In genomic region chr6:33288141-33288941, GRCh38 we compare ENCODE assay signal across 7 cellular contexts. TPM values are rescaled to one million over a fixed set of nuclear protein-coding genes. Genes with fewer than 3 reads are reported as not detected.
DNase-seq lines count a peak whose midpoint lies in the region; ATAC-seq and TF ChIP-seq lines count a peak whose summit lies in the region.

No MANE protein-coding gene starts in this region.

- H3K27me3 ChIP-seq in HCT116 (ENCODE audit: insufficient read depth, low read length) = no peaks in the 10 kb centered on the region

- no peaks in the 10 kb centered on the region for H3K9me2 ChIP-seq in HCT116 (ENCODE audit: insufficient read depth)

- H3K9ac ChIP-seq in HCT116 (ENCODE audit: low read length) = peak overlapping the region; percentile 90

- H3K9me3 ChIP-seq in HCT116 (ENCODE audit: control insufficient read depth in 1 of 2, insufficient read depth in 1 of 2, low read depth in 1 of 2, low read length in 2 of 2) = no peaks in the 10 kb centered on the region

- ATAC-seq in HCT116 = no peak
- no peak for ATAC-seq in activated B cell treated with CpG ODN at 0.5 μM for 24 hours (ENCODE audit: low read depth)
- peak; percentile 0 for ATAC-seq in stimulated activated naive CD8-positive, alpha-beta T cell treated with anti-CD3 and anti-CD28 coated beads, Interleukin-15, amount 100 ng/mL, for 72 hours
- no peak for ATAC-seq in HG03521 (IDR thresholded peaks at IDR 0.05; ENCODE audit: unreplicated experiment)

- RAD21 ChIA-PET in HCT116 (lab: Charles Lee; ENCODE audit: low non-redundant PET in 1 of 2, low total read pairs in 2 of 2, uncharacterized antibody in 2 of 2, unreplicated experiment in 2 of 2) = no interaction called here

- TF ChIP-seq CTCF in HCT116 (IDR thresholded peaks at IDR 0.05 in 2 of 3, conservative IDR thresholded peaks at IDR 0.05 in 1 of 3; ENCODE audit: borderline replicate concordance in 1 of 3, insufficient read depth in 1 of 3, low read depth in 2 of 3, low read length in 2 of 3) = no peak
- no peak for TF ChIP-seq CTCF in activated B cell treated with CpG ODN at 0.5 μM for 24 hours (IDR thresholded peaks at IDR 0.05)

- DNase-seq in HCT116 (ENCODE audit: low read depth, low spot score) (no peak), activated B cell treated with CpG ODN at 0.5 μM for 24 hours (no peak), pons (ENCODE audit: low spot score) (no peak), HCEC 1CT (no peak)
- DNase-seq in stimulated activated naive CD8-positive, alpha-beta T cell treated with anti-CD3 and anti-CD28 coated beads, Interleukin-15, amount 100 ng/mL, for 72 hours = no peak

- POLR2A ChIA-PET in HCT116 (lab: Charles Lee) = interaction anchor here (1.1 to 2.1 kb wide), 4 partner anchors 9 to 17 kb away, joined by 9 to 11 read pairs (median 10); partner anchors contain the start of genes B3GALT4, RPS18 and VPS52
- POLR2A ChIA-PET in activated B cell treated with CpG ODN at 0.5 μM for 24 hours (lab: Charles Lee) = interaction anchor here (0.6 to 5.4 kb wide), 24 partner anchors 7 to 1637 kb away, joined by 3 to 80 read pairs (median 6); partner anchors contain the start of genes B3GALT4, CUTA, HLA-DMA and RGL2

- CTCF ChIA-PET in HCT116 (lab: Charles Lee) = interaction anchor here (1.7 to 2.3 kb wide), 4 partner anchors 9 to 11 kb away, joined by 5 to 11 read pairs (median 6); partner anchors contain the start of genes B3GALT4 and RGL2
- CTCF ChIA-PET in activated B cell treated with CpG ODN at 0.5 μM for 24 hours (lab: Charles Lee) = interaction anchor here (1.5 to 3.9 kb wide), 4 partner anchors 11 to 16 kb away, joined by 3 to 21 read pairs (median 8); partner anchors contain the start of genes B3GALT4, RPS18 and VPS52

- H3K36me3 Mint-ChIP-seq in activated B cell treated with CpG ODN at 0.5 μM for 24 hours (ENCODE audit: low read depth) = peaks cover 80% of the 10 kb centered on the region

- TSS peak; percentile 72 for BruUV-seq in HCT116 (replicated peaks; lab: Mats Ljungman, UMichigan)

- no peaks in the 10 kb centered on the region for H4K20me1 ChIP-seq in HCT116 (ENCODE audit: insufficient read depth)

- peak overlapping the region; percentile 96 for H3K4me2 ChIP-seq in HCT116 (ENCODE audit: low read length)

- peaks cover 32 to 40% of the 10 kb centered on the region in 2 experiments; a peak in 3 of 4 replicates for H3K36me3 ChIP-seq in HCT116 (ENCODE audit: control insufficient read depth in 1 of 2, insufficient read depth in 2 of 2, low read length in 2 of 2)

- H2AFZ ChIP-seq in HCT116 (ENCODE audit: low read depth, low read length, poor library complexity, severe bottlenecking) = peak overlapping the region; percentile 99

- peak overlapping the region; percentile 95 for H3K27ac Mint-ChIP-seq in activated B cell treated with CpG ODN at 0.5 μM for 24 hours
- H3K27ac Mint-ChIP-seq in stimulated activated naive CD8-positive, alpha-beta T cell treated with anti-CD3 and anti-CD28 coated beads, Interleukin-15, amount 100 ng/mL, for 72 hours = peak overlapping the region; percentile 94 to 99

- peaks cover 54% of the 10 kb centered on the region for H3K79me2 ChIP-seq in HCT116 (ENCODE audit: insufficient read depth, low read length)

- H3K27ac ChIP-seq in HCT116 (ENCODE audit: low read depth, low read length) = peak overlapping the region; percentile 67

- H3K4me1 Mint-ChIP-seq in activated B cell treated with CpG ODN at 0.5 μM for 24 hours = peaks cover 48% of the 10 kb centered on the region
- H3K4me1 Mint-ChIP-seq in stimulated activated naive CD8-positive, alpha-beta T cell treated with anti-CD3 and anti-CD28 coated beads, Interleukin-15, amount 100 ng/mL, for 72 hours = peaks cover 51% of the 10 kb centered on the region

- intact Hi-C loops in HCT116 (cut with micrococcal nuclease) (loop anchor here (5.0 kb wide), 1 partner anchor 104 kb away; the partner anchor contains the start of gene KIFC1), activated B cell treated with CpG ODN at 0.5 μM for 24 hours (cut with micrococcal nuclease) (loop anchor here (2.0 kb wide), 1 partner anchor 40 kb away; no protein-coding TSS in a partner anchor)

- H3K4me3 Mint-ChIP-seq in activated B cell treated with CpG ODN at 0.5 μM for 24 hours = peak overlapping the region; percentile 100
- H3K4me3 Mint-ChIP-seq in stimulated activated naive CD8-positive, alpha-beta T cell treated with anti-CD3 and anti-CD28 coated beads, Interleukin-15, amount 100 ng/mL, for 72 hours = peak overlapping the region; percentile 100

- peaks cover 10 to 15% of the 10 kb centered on the region in 2 experiments for H3K4me1 ChIP-seq in HCT116 (ENCODE audit: control insufficient read depth in 1 of 2, insufficient read depth in 2 of 2, low read length in 2 of 2)

- TF ChIP-seq RAD21 in HCT116 (IDR thresholded peaks at IDR 0.05; ENCODE audit: low read depth) = no peak

- H3K4me3 ChIP-seq in HCT116 (replicated peaks in 1 of 2; ENCODE audit: low read depth in 1 of 2, low read length in 2 of 2) (peak overlapping the region; percentile 97), iPS-11a (ENCODE audit: low read depth, low read length) (peak overlapping the region; percentile 96)

- no peaks in the 10 kb centered on the region for H3K9me3 Mint-ChIP-seq in activated B cell treated with CpG ODN at 0.5 μM for 24 hours
- no peaks in the 10 kb centered on the region for H3K9me3 Mint-ChIP-seq in stimulated activated naive CD8-positive, alpha-beta T cell treated with anti-CD3 and anti-CD28 coated beads, Interleukin-15, amount 100 ng/mL, for 72 hours

- TF ChIP-seq POLR2A in HCT116 (IDR thresholded peaks at IDR 0.05; ENCODE audit: borderline replicate concordance, extremely low read depth, insufficient read depth, insufficient read length) = no peak

- H3K27me3 Mint-ChIP-seq in activated B cell treated with CpG ODN at 0.5 μM for 24 hours = no peaks in the 10 kb centered on the region
- no peaks in the 10 kb centered on the region for H3K27me3 Mint-ChIP-seq in stimulated activated naive CD8-positive, alpha-beta T cell treated with anti-CD3 and anti-CD28 coated beads, Interleukin-15, amount 100 ng/mL, for 72 hours

TF ChIP-seq in HCT116, 20 proteins besides CTCF, POLR2A, EP300 and RAD21:
- no peak for TF ChIP-seq EGR1 (IDR thresholded peaks at IDR 0.05; ENCODE audit: low read depth)
- peak; percentile 23; the same call in 1 of the 2 replicates for TF ChIP-seq ZFX (IDR thresholded peaks at IDR 0.05)
- TF ChIP-seq MAX (IDR thresholded peaks at IDR 0.05) = no peak
- TF ChIP-seq EZH2phosphoT487 (IDR thresholded peaks at IDR 0.05; ENCODE audit: borderline replicate concordance) = no peak
- no peak for TF ChIP-seq SP1 (IDR thresholded peaks at IDR 0.05; ENCODE audit: low read depth)
- no peak for TF ChIP-seq POLR2AphosphoS5 (IDR thresholded peaks at IDR 0.05; ENCODE audit: low read depth, low read length)
- TF ChIP-seq, protein P1, sequence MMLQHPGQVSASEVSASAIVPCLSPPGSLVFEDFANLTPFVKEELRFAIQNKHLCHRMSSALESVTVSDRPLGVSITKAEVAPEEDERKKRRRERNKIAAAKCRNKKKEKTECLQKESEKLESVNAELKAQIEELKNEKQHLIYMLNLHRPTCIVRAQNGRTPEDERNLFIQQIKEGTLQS (IDR thresholded peaks at IDR 0.05) = no peak

RNA-seq across cellular contexts. Expression of gene WDR46, which starts 0.7 kb away (rescaled TPM):
- 90.6 TPM for total RNA-seq in HCT116 (2021; ENCODE audit: unreplicated experiment)
- polyA plus RNA-seq in HCT116 (2012) = 60.4 and 68.7 TPM in 2 replicates
- 114 and 117 TPM in 2 replicates for total RNA-seq in activated B cell treated with CpG ODN at 0.5 μM for 24 hours

RNA-seq across cellular contexts. Expression of gene PFDN6, which starts 1.1 kb away (rescaled TPM):
- 90.5 TPM for total RNA-seq in HCT116 (2021; ENCODE audit: unreplicated experiment)
- polyA plus RNA-seq in HCT116 (2012) = 60.4 and 84.0 TPM in 2 replicates
- total RNA-seq in activated B cell treated with CpG ODN at 0.5 μM for 24 hours = 82.8 and 95.1 TPM in 2 replicates

RNA-seq across cellular contexts. Expression of gene RGL2, which starts 10.4 kb away (rescaled TPM):
- total RNA-seq in HCT116 (2021; ENCODE audit: unreplicated experiment) (53.4 TPM), activated B cell treated with CpG ODN at 0.5 μM for 24 hours (54.7 and 66.5 TPM in 2 replicates)
- polyA plus RNA-seq in HCT116 (2012) = 45.4 and 48.4 TPM in 2 replicates

RNA-seq across cellular contexts. Expression of gene B3GALT4, which starts 11.4 kb away (rescaled TPM):
- 1.9 TPM for total RNA-seq in HCT116 (2021; ENCODE audit: unreplicated experiment)
- polyA plus RNA-seq in HCT116 (2012) = 0.52 and 1.3 TPM in 2 replicates
- total RNA-seq in activated B cell treated with CpG ODN at 0.5 μM for 24 hours = 19.1 and 19.4 TPM in 2 replicates

RNA-seq across cellular contexts. Expression of gene RPS18, which starts 16.5 kb away (rescaled TPM):
- 4,062 TPM for total RNA-seq in HCT116 (2021; ENCODE audit: unreplicated experiment)
- polyA plus RNA-seq in HCT116 (2012) = 10,667 and 12,933 TPM in 2 replicates
- total RNA-seq in activated B cell treated with CpG ODN at 0.5 μM for 24 hours = 4,710 and 5,877 TPM in 2 replicates
